In genomic region chr6:54877713-54878317, GRCh38 we compare ENCODE assay signal across 20 cellular contexts. TPM values are rescaled to one million over a fixed set of nuclear protein-coding genes. Genes with fewer than 3 reads are reported as not detected.
A peak's percentile ranks its signal among the peaks of the same experiment; 100 is the strongest.
DNase-seq lines count a peak whose midpoint lies in the region; ATAC-seq and TF ChIP-seq lines count a peak whose summit lies in the region.
"Had no signal": no experiment of that assay in that cellular context is flagged by ENCODE, and none has a peak within 500 bp of the region (broad histone marks: within the 10 kb centered on the region; RNA-seq: fewer than 3 reads in every experiment).

No MANE protein-coding gene starts in this region.

- no peak overlapping the region for H3K4me2 ChIP-seq in trophoblast cell (ENCODE audit: low read length)
- H3K4me2 ChIP-seq: KMS-11 had no signal

- no peak overlapping the region for H2BK5ac ChIP-seq in trophoblast cell (ENCODE audit: low read depth, low read length, poor library complexity)

- no peak overlapping the region for H4K12ac ChIP-seq in trophoblast cell (ENCODE audit: low read depth, low read length)

- H3K4me1 ChIP-seq in trophoblast cell (ENCODE audit: control insufficient read depth in 1 of 2, insufficient read depth in 2 of 2, low read length in 2 of 2), result peaks cover 5 to 6% of the 10 kb centered on the region in 2 experiments
- no peaks in the 10 kb centered on the region for H3K4me1 ChIP-seq in gastroesophageal sphincter

- no peak overlapping the region for H2AFZ ChIP-seq in trophoblast cell (ENCODE audit: insufficient read depth, low read length, poor library complexity)

- H3K14ac ChIP-seq in trophoblast cell (ENCODE audit: low read length), result no peak overlapping the region

- H2BK12ac ChIP-seq in trophoblast cell (ENCODE audit: low read length), result no peak overlapping the region

- H2AK5ac ChIP-seq in trophoblast cell (ENCODE audit: low read length), result no peak overlapping the region

- no peaks in the 10 kb centered on the region for H3K27me3 ChIP-seq in trophoblast cell (ENCODE audit: insufficient read depth, low read length)
- no peaks in the 10 kb centered on the region for H3K27me3 ChIP-seq in gastroesophageal sphincter

- H3K36me3 ChIP-seq in trophoblast cell (ENCODE audit: control insufficient read depth in 1 of 2, insufficient read depth in 2 of 2, low read length in 2 of 2), result peaks cover 0 to 2% of the 10 kb centered on the region in 2 experiments
- H3K36me3 ChIP-seq in gastroesophageal sphincter, result no peaks in the 10 kb centered on the region

- H3K23ac ChIP-seq in trophoblast cell (ENCODE audit: low read length), result peak overlapping the region; percentile 33

- POLR2A ChIA-PET in GM10248 (lab: Yijun Ruan, JAX), result no interaction called here

- peak; percentile 88 for ATAC-seq in GM18867 (IDR thresholded peaks at IDR 0.05; ENCODE audit: unreplicated experiment)
- ATAC-seq in HG02678 (IDR thresholded peaks at IDR 0.05; ENCODE audit: unreplicated experiment), result peak; percentile 70
- ATAC-seq in HG03565 (IDR thresholded peaks at IDR 0.05; ENCODE audit: unreplicated experiment), result peak; percentile 67
- no peak for ATAC-seq in HG03457 (IDR thresholded peaks at IDR 0.05; ENCODE audit: unreplicated experiment)
- no peak for ATAC-seq in gastroesophageal sphincter
- ATAC-seq: activated CD8-positive, alpha-beta memory T cell treated with anti-CD3 and anti-CD28 coated beads, Interleukin-2, amount 10 ng/mL, durations not matched to agents 7 days and 5 days; activated T-helper 17 cell treated with anti-CD3 and anti-CD28 coated beads, Interleukin-2, amount 50 U/mL, for 72 hours had no signal

- TF ChIP-seq CTCF in GM10248 (IDR thresholded peaks at IDR 0.05; ENCODE audit: control extremely low read depth, extremely low read depth, low read depth, missing control alignments) (no peak), gastroesophageal sphincter (IDR thresholded peaks at IDR 0.05) (no peak)

- no peak overlapping the region for H3K4ac ChIP-seq in trophoblast cell (ENCODE audit: low read depth, low read length)

- no peak overlapping the region for H3K18ac ChIP-seq in trophoblast cell (ENCODE audit: low read length)

- peaks cover 3% of the 10 kb centered on the region for H3K79me2 ChIP-seq in trophoblast cell (ENCODE audit: control insufficient read depth, insufficient read depth, low read length, poor library complexity)

- no peak overlapping the region for H4K91ac ChIP-seq in trophoblast cell (ENCODE audit: low read depth, low read length)

- H3K79me1 ChIP-seq in trophoblast cell (ENCODE audit: low read length), result peaks cover 7% of the 10 kb centered on the region

- no peak for TF ChIP-seq EP300 in gastroesophageal sphincter (IDR thresholded peaks at IDR 0.05)

- no peak overlapping the region for H3K4me3 ChIP-seq in trophoblast cell (ENCODE audit: low read depth, low read length)
- no peak overlapping the region for H3K4me3 ChIP-seq in gastroesophageal sphincter
- H3K4me3 ChIP-seq: lung had no signal

- H4K8ac ChIP-seq in trophoblast cell (ENCODE audit: low read depth, low read length), result no peak overlapping the region

- H3K9me3 ChIP-seq in trophoblast cell (ENCODE audit: insufficient read depth, low read depth, low read length), result no peaks in the 10 kb centered on the region
- no peaks in the 10 kb centered on the region for H3K9me3 ChIP-seq in gastroesophageal sphincter

- CTCF ChIA-PET in GM10248 (lab: Yijun Ruan, JAX), result interaction anchor here (1.6 kb wide), 1 partner anchor 23 kb away, joined by 3 read pairs; no protein-coding TSS in a partner anchor

- no CpG with 5 or more reads among the region's 5 CpGs for WGBS in trophoblast cell (ENCODE audit: extremely low coverage, insufficient coverage, insufficient read length)
- WGBS in gastroesophageal sphincter (ENCODE audit: low coverage in 1 of 2), 2 donors, result 85 to 87% methylated on average over 3 to 5 of the region's 5 CpGs

- no peak overlapping the region for H3K9ac ChIP-seq in trophoblast cell (ENCODE audit: low read length)
- H3K9ac ChIP-seq: KMS-11 had no signal

- no peak for DNase-seq in trophoblast cell
- DNase-seq in GM10248 (ENCODE audit: extremely low spot score), result no peak
- no peak for DNase-seq in NCI-H1105 (lab: John Stamatoyannopoulos, UW)
- DNase-seq: activated CD4-positive, alpha-beta T cell treated with anti-CD3 and anti-CD28 coated beads for 4 hours; activated CD8-positive, alpha-beta memory T cell treated with anti-CD3 and anti-CD28 coated beads, Interleukin-2, amount 10 ng/mL, durations not matched to agents 7 days and 5 days; DMS79 treated with DMSO at 0.1 percent for 48 hours; NCI-H2107; NCI-H524 treated with DMSO at 0.1 percent for 48 hours; nucleus accumbens; Right ventricle myocardium superior had no signal

- H3K27ac ChIP-seq in trophoblast cell (ENCODE audit: low read depth, low read length) (no peak overlapping the region), gastroesophageal sphincter (no peak overlapping the region)
- H3K27ac ChIP-seq: KMS-11 had no signal

- no peak for TF ChIP-seq POLR2A in gastroesophageal sphincter (IDR thresholded peaks at IDR 0.05)

- H2BK120ac ChIP-seq in trophoblast cell (ENCODE audit: insufficient read depth, low read length, poor library complexity), result no peak overlapping the region

RNA-seq across cellular contexts. Expression of gene FAM83B, which starts 31.2 kb away (rescaled TPM):
- 21.7 and 22.4 TPM in 2 replicates for polyA plus RNA-seq in trophoblast cell (2013)
- 1 to 10 TPM in 1 of 4 donors, not detected in 3; 4.1 TPM for total RNA-seq in gastroesophageal sphincter
- total RNA-seq: activated CD8-positive, alpha-beta memory T cell treated with anti-CD3 and anti-CD28 coated beads, Interleukin-2, amount 10 ng/mL, durations not matched to agents 7 days and 5 days; activated T-helper 17 cell treated with anti-CD3 and anti-CD28 coated beads, Interleukin-2, amount 50 U/mL, for 72 hours; HT1080; subcutaneous adipose tissue had no signal

Comparison
In these comparisons a context has a peak if more than half of its experiments do, and no peak if none do; other contexts are left out.
1. ATAC-seq: peak in GM18867 (single experiment), HG02678 (single experiment) and HG03565 (single experiment); none in HG03457 (single experiment) and gastroesophageal sphincter (single experiment).